ENCODE assay signal across 8 cellular contexts in the genomic region with DNA sequence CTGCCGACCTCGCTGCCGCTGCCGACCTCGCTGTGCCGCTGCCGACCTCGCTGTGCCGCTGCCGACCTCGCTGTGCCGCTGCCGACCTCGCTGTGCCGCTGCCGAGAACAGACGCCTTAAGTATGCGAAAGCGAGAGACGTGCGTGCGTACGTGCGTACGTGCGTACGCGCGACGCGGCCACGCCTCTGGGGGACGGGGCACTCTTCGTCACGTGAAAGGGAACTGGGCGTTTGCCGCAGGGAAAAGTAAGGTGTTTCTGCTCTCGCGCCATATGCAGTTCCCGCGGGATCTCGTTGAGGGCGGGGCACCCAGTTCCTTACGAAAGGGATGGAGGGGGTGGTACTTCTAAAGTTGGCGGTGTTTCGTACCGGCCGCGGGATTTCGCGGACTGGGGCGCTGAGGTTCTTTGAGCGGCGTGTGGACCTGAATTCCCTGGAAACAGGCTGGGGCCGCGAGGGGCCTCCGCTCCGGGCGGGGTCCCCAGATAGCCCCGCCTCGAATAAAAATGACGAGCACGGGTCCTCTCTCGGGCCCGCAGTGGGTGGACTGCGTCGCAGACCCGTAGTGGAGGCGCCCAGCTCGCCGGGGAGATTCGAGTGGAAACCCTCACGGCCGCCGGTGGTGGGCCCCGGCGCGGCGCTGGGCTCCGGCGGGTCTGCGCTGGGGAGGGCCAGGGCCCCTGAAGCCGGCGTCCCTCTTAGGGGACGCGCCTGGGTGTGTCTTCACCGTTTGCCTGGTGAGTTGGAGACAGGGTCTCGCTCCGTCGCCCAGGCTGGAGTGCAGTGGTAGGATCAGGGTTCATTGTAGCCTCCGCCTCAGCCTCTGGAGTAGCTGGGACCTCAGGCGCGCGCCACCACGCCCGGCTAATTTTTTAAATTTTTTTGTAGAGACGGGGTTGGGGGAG. TPM values are rescaled to one million over a fixed set of nuclear protein-coding genes. Genes with fewer than 3 reads are reported as not detected.
DNase-seq lines count a peak whose midpoint lies in the region; ATAC-seq lines count a peak whose summit lies in the region.

A gene (minus strand): TSS at position 94 of the 905 bp plus-strand sequence. CDS start 167 bp downstream, outside the sequence.

- ATAC-seq in HG02610 (IDR thresholded peaks at IDR 0.05; ENCODE audit: unreplicated experiment), result peak; percentile 81

- no peaks in the 10 kb centered on the region for H3K9me3 Mint-ChIP-seq in activated naive CD8-positive, alpha-beta T cell (ENCODE audit: low read depth)

- H3K27ac ChIP-seq in temporal lobe (ENCODE audit: low read depth, low read length), result peak within 1 kb of the TSS; percentile 80

- peak; percentile 97 for DNase-seq in NCI-H1105 (lab: John Stamatoyannopoulos, UW)
- DNase-seq in SKM-1 treated with dmso at 0.1 percent for 144 hours (lab: John Stamatoyannopoulos, UW; ENCODE audit: unreplicated experiment), result peak; percentile 98
- DNase-seq in glomerular endothelial cell (ENCODE audit: extremely low read depth, low read depth, low spot score), result peak; percentile 87
- peak; percentile 96 for DNase-seq in occipital lobe (lab: John Stamatoyannopoulos, UW)

- H3K36me3 Mint-ChIP-seq in activated naive CD8-positive, alpha-beta T cell, result peaks cover 8% of the 10 kb centered on the region

- H3K4me3 ChIP-seq in GM08714 (ENCODE audit: low read length), result peak within 1 kb of the TSS; percentile 98

- peak within 1 kb of the TSS; percentile 96 for H3K27ac Mint-ChIP-seq in activated naive CD8-positive, alpha-beta T cell

- no peaks in the 10 kb centered on the region for H3K27me3 Mint-ChIP-seq in activated naive CD8-positive, alpha-beta T cell

- peaks cover 38% of the 10 kb centered on the region for H3K4me1 Mint-ChIP-seq in activated naive CD8-positive, alpha-beta T cell (ENCODE audit: low read depth)

- H3K4me3 Mint-ChIP-seq in activated naive CD8-positive, alpha-beta T cell, result peak within 1 kb of the TSS; percentile 99

RNA-seq across cellular contexts. Expression of the gene that starts here (rescaled TPM):
- 61.3 and 71.3 TPM in 2 replicates for total RNA-seq in glomerular endothelial cell
- 64.4 TPM for total RNA-seq in occipital lobe
- 55.6 TPM for total RNA-seq in temporal lobe

Comparison
In these comparisons a context has a peak if more than half of its experiments do, and no peak if none do; other contexts are left out.
1. Peak in every context shown above with its lines: DNase-seq, ATAC-seq, H3K4me3 ChIP-seq and H3K27ac ChIP-seq.